ENCODE assay signal across 8 cellular contexts in genomic region chr12:120193286-120193685, GRCh38. TPM values are rescaled to one million over a fixed set of nuclear protein-coding genes. Genes with fewer than 3 reads are reported as not detected.
DNase-seq lines count a peak whose midpoint lies in the region; ATAC-seq and TF ChIP-seq lines count a peak whose summit lies in the region.
"Not testable (repeated sequence)": the region's sequence is repeated elsewhere in the genome, so short reads cannot be mapped to it uniquely, and the experiment has no call there.

No MANE protein-coding gene starts in this region.

- H3K36me3 ChIP-seq in GM23248 (ENCODE audit: low read depth): peaks cover 31% of the 10 kb centered on the region
- peaks cover 45% of the 10 kb centered on the region for H3K36me3 ChIP-seq in OCI-LY3 (replicated peaks; ENCODE audit: low read depth, low read length)
- H3K36me3 ChIP-seq in brain microvascular endothelial cell (replicated peaks): peaks cover 43% of the 10 kb centered on the region
- peaks cover 0 to 38% of the 10 kb centered on the region in 2 donors for H3K36me3 ChIP-seq in gastrocnemius medialis

- POLR2A ChIA-PET in AG04449 (lab: Yijun Ruan, JAX): not testable (repeated sequence)
- POLR2A ChIA-PET in activated CD4-positive, alpha-beta memory T cell treated with anti-CD3 and anti-CD28 coated beads, Interleukin-2, amount 10 ng/mL, durations not matched to agents 7 days and 5 days (lab: Charles Lee): interaction anchor here (0.6 to 14.8 kb wide), 5 partner anchors 8 to 99 kb away, joined by 3 to 349 read pairs (median 90); partner anchors contain the start of genes RAB35, RNU4-1, RNU4-2 and RPLP0

- CTCF ChIA-PET in AG04449 (lab: Yijun Ruan, JAX): interaction anchor here (0.9 kb wide), 1 partner anchor 73 kb away, joined by 3 read pairs; no protein-coding TSS in a partner anchor
- CTCF ChIA-PET in activated CD4-positive, alpha-beta memory T cell treated with anti-CD3 and anti-CD28 coated beads, Interleukin-2, amount 10 ng/mL, durations not matched to agents 7 days and 5 days (lab: Charles Lee): interaction anchor here (1.2 to 4.5 kb wide), 2 partner anchors 8 to 35 kb away, joined by 5 to 15 read pairs; partner anchors contain the start of gene RPLP0

- intact Hi-C loops in gastrocnemius medialis (cut with DNase I; ENCODE audit: low total_unique reads): loop anchor here (5.0 kb wide), 1 partner anchor 76 kb away; the partner anchor contains the start of gene RAB35

- not testable (repeated sequence) for H3K9me3 Mint-ChIP-seq in activated CD4-positive, alpha-beta memory T cell treated with anti-CD3 and anti-CD28 coated beads, Interleukin-2, amount 10 ng/mL, durations not matched to agents 7 days and 5 days; mesothelial cell of epicardium

- H3K27me3 ChIP-seq in GM23248 (replicated peaks; ENCODE audit: insufficient read depth); OCI-LY3 (ENCODE audit: low read depth, low read length); brain microvascular endothelial cell (replicated peaks); gastrocnemius medialis: not testable (repeated sequence)

- H3K27me3 Mint-ChIP-seq in activated CD4-positive, alpha-beta memory T cell treated with anti-CD3 and anti-CD28 coated beads, Interleukin-2, amount 10 ng/mL, durations not matched to agents 7 days and 5 days; mesothelial cell of epicardium (ENCODE audit: low read depth): not testable (repeated sequence)

- H3K27ac Mint-ChIP-seq in activated CD4-positive, alpha-beta memory T cell treated with anti-CD3 and anti-CD28 coated beads, Interleukin-2, amount 10 ng/mL, durations not matched to agents 7 days and 5 days: peak overlapping the region; percentile 81
- not testable (repeated sequence) for H3K27ac Mint-ChIP-seq in mesothelial cell of epicardium

- H3K27ac ChIP-seq in GM23248; OCI-LY3 (ENCODE audit: low read length); brain microvascular endothelial cell: not testable (repeated sequence)
- H3K27ac ChIP-seq in gastrocnemius medialis: peak overlapping the region in 3 of 4 donors; percentile 94 to 97 (median 97)

- H3K4me3 ChIP-seq in AG04449 (ENCODE audit: low read depth, low read length) (peak overlapping the region; percentile 84), GM23248 (peak overlapping the region; percentile 83), OCI-LY3 (ENCODE audit: low read length) (peak overlapping the region; percentile 96), brain microvascular endothelial cell (ENCODE audit: low read depth, low read length) (peak overlapping the region; percentile 77), fibroblast of villous mesenchyme (ENCODE audit: low read depth, low read length) (peak overlapping the region; percentile 89), gastrocnemius medialis (peak overlapping the region; percentile 81 to 94 (median 92))

- H3K79me2 ChIP-seq in GM23248 (ENCODE audit: insufficient read depth) (peaks cover 92% of the 10 kb centered on the region), OCI-LY3 (ENCODE audit: low read length) (peaks cover 75% of the 10 kb centered on the region)

- H3K9me2 ChIP-seq in GM23248 (ENCODE audit: insufficient read depth): not testable (repeated sequence)

- H3K9me3 ChIP-seq in GM23248 (ENCODE audit: low read depth); OCI-LY3 (ENCODE audit: insufficient read depth, low read length); gastrocnemius medialis: not testable (repeated sequence)

- H3K4me3 Mint-ChIP-seq in activated CD4-positive, alpha-beta memory T cell treated with anti-CD3 and anti-CD28 coated beads, Interleukin-2, amount 10 ng/mL, durations not matched to agents 7 days and 5 days: peak overlapping the region; percentile 87
- peak overlapping the region; percentile 86 for H3K4me3 Mint-ChIP-seq in mesothelial cell of epicardium

- 82 to 88% methylated on average over 8 of the region's 8 CpGs for WGBS in GM23248 (ENCODE audit: low coverage in 1 of 2, low lambda C conversion rate in 2 of 2, missing lambda C conversion rate in 2 of 2), 2 experiments

- H3K4me1 ChIP-seq in GM23248 (ENCODE audit: insufficient read depth): peaks cover 37% of the 10 kb centered on the region
- peaks cover 35% of the 10 kb centered on the region for H3K4me1 ChIP-seq in OCI-LY3 (ENCODE audit: low read length)
- peaks cover 21 to 25% of the 10 kb centered on the region in 2 donors for H3K4me1 ChIP-seq in gastrocnemius medialis

- in situ Hi-C loops in GM23248 (cut with MboI); brain microvascular endothelial cell (cut with HindIII; ENCODE audit: low pct_ligation_motif_present, low sequenced_read_pairs); gastrocnemius medialis (cut with MboI; ENCODE audit: low sequenced_read_pairs in 4 of 4): not testable (repeated sequence)

- peaks cover 50% of the 10 kb centered on the region for H3K4me1 Mint-ChIP-seq in activated CD4-positive, alpha-beta memory T cell treated with anti-CD3 and anti-CD28 coated beads, Interleukin-2, amount 10 ng/mL, durations not matched to agents 7 days and 5 days
- H3K4me1 Mint-ChIP-seq in mesothelial cell of epicardium: peaks cover 21% of the 10 kb centered on the region

- ATAC-seq in gastrocnemius medialis: not testable (repeated sequence)

- H2AFZ ChIP-seq in GM23248; OCI-LY3 (ENCODE audit: low read depth, low read length): not testable (repeated sequence)

- H3K4me2 ChIP-seq in GM23248 (ENCODE audit: unreplicated experiment) (peak overlapping the region; percentile 94), OCI-LY3 (ENCODE audit: low read length) (peak overlapping the region; percentile 97)

- TF ChIP-seq CTCF in AG04449 (IDR thresholded peaks at IDR 0.05; ENCODE audit: insufficient read depth, low read length, missing control alignments); OCI-LY3 (IDR thresholded peaks at IDR 0.05; ENCODE audit: low read depth, low read length); brain microvascular endothelial cell (IDR thresholded peaks at IDR 0.05; ENCODE audit: low read depth, low read length, missing control alignments); fibroblast of villous mesenchyme (IDR thresholded peaks at IDR 0.05; ENCODE audit: insufficient read depth, low read depth, low read length); mesothelial cell of epicardium (IDR thresholded peaks at IDR 0.05; ENCODE audit: unreplicated experiment); gastrocnemius medialis (IDR thresholded peaks at IDR 0.05 in 4 of 5, conservative IDR thresholded peaks at IDR 0.05 in 1 of 5): not testable (repeated sequence)

- not testable (repeated sequence) for H4K20me1 ChIP-seq in GM23248 (ENCODE audit: insufficient read depth)
- H4K20me1 ChIP-seq in OCI-LY3 (ENCODE audit: insufficient read depth, low read length): peaks cover 19% of the 10 kb centered on the region

- not testable (repeated sequence) for DNase-seq in AG04449 (ENCODE audit: low read depth, low spot score); GM23248; activated CD4-positive, alpha-beta memory T cell treated with anti-CD3 and anti-CD28 coated beads, Interleukin-2, amount 10 ng/mL, durations not matched to agents 7 days and 5 days; brain microvascular endothelial cell; fibroblast of villous mesenchyme (ENCODE audit: low read depth); mesothelial cell of epicardium (ENCODE audit: low spot score in 2 of 2, unreplicated experiment in 2 of 2); gastrocnemius medialis

- H3K9ac ChIP-seq in GM23248: peak overlapping the region; percentile 96
- peak overlapping the region; percentile 94; the same call in 1 of the 2 replicates for H3K9ac ChIP-seq in OCI-LY3 (ENCODE audit: low read length)

- H3F3A ChIP-seq in GM23248 (ENCODE audit: insufficient read depth): peaks cover 47% of the 10 kb centered on the region

- not testable (repeated sequence) for TF ChIP-seq POLR2A in gastrocnemius medialis (IDR thresholded peaks at IDR 0.05)

- H3K36me3 Mint-ChIP-seq in activated CD4-positive, alpha-beta memory T cell treated with anti-CD3 and anti-CD28 coated beads, Interleukin-2, amount 10 ng/mL, durations not matched to agents 7 days and 5 days (ENCODE audit: low read depth): peaks cover 50% of the 10 kb centered on the region
- H3K36me3 Mint-ChIP-seq in mesothelial cell of epicardium: peaks cover 11% of the 10 kb centered on the region

RNA-seq across cellular contexts. Expression of gene GCN1, which starts 1.2 kb away (rescaled TPM):
- 74.8 and 79.7 TPM in 2 replicates for total RNA-seq in GM23248 (2014; rRNA removed; shearing (Covaris generic))
- polyA plus RNA-seq in GM23248 (2016; fragmentation: Nextera tagmentation; extraction: Ambion mirVana): 24.2 and 24.5 TPM in 2 replicates
- total RNA-seq in activated CD4-positive, alpha-beta memory T cell treated with anti-CD3 and anti-CD28 coated beads, Interleukin-2, amount 10 ng/mL, durations not matched to agents 7 days and 5 days: 10 to 100 TPM; 86.0 to 94.3 TPM
- total RNA-seq in fibroblast of villous mesenchyme (147 and 210 TPM in 2 replicates), mesothelial cell of epicardium (121 to 134 TPM (median 127 TPM) in 3 replicates), gastrocnemius medialis (10 to 100 TPM; 58.2 to 99.7 (median 87.4) TPM)

RNA-seq across cellular contexts. Expression of gene RPLP0, which starts 7.6 kb away (rescaled TPM):
- total RNA-seq in GM23248 (2014; rRNA removed; shearing (Covaris generic)): 4,120 and 4,786 TPM in 2 replicates
- 1,272 and 1,276 TPM in 2 replicates for polyA plus RNA-seq in GM23248 (2016; fragmentation: Nextera tagmentation; extraction: Ambion mirVana)
- 1,000 to 10,000 TPM; 1,823 to 1,853 TPM for total RNA-seq in activated CD4-positive, alpha-beta memory T cell treated with anti-CD3 and anti-CD28 coated beads, Interleukin-2, amount 10 ng/mL, durations not matched to agents 7 days and 5 days
- total RNA-seq in fibroblast of villous mesenchyme (1,973 and 2,129 TPM in 2 replicates), mesothelial cell of epicardium (1,924 to 1,989 TPM (median 1,950 TPM) in 3 replicates), gastrocnemius medialis (1,000 to 10,000 TPM; 2,008 to 3,982 (median 3,189) TPM)
